Comparison of ENCODE assay signal across 30 cellular contexts in the genomic region with DNA sequence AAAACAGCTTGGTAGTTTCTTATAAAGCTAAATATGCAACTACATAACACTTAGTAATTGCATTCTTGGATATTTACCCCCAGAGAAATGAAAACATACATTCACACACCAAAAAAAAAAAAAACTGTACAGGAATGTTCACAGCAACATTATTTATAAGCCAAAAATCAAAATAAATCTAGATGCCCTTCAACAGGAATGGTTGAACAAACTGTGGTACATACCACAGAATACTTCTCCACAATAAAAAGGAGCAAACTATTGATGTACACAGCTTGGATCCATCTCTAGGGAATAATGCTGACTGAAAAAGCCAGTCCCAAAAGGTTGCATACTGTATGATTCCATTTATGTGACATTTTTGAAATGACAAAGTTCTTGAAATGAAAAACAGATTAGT.
"Had no signal": no experiment of that assay in that cellular context is flagged by ENCODE, and none has a peak within 500 bp of the region (broad histone marks: within the 10 kb centered on the region; RNA-seq: fewer than 3 reads in every experiment).

No MANE protein-coding gene starts in this region.

- DNase-seq: hippocampal formation; kidney glomerular epithelial cell; left cardiac atrium; lower lobe of right lung; mammary epithelial cell; mesendoderm; naive B cell; natural killer cell; nephron progenitor cell; occipital lobe; ovary; right lobe of liver; stimulated activated CD4-positive, alpha-beta T cell treated with anti-CD3 and anti-CD28 coated beads, Interleukin-12 subunit alpha, Interleukin-12 subunit beta, amount 100 ng/mL, for 4 hours; stimulated activated CD4-positive, alpha-beta T cell treated with anti-CD3 and anti-CD28 coated beads, Interleukin-15, amount 100 ng/mL, for 24 hours; stimulated activated CD4-positive, alpha-beta T cell treated with anti-CD3 and anti-CD28 coated beads, Interleukin-2, amount 100 ng/mL, for 24 hours; stimulated activated CD4-positive, alpha-beta T cell treated with anti-CD3 and anti-CD28 coated beads, Interleukin-4, amount 100 ng/mL, for 1 hour; stimulated activated naive B cell treated with anti-CD40 and anti-IgM and Interleukin-4, amounts not matched to agents 10 μg/mL and 1 μg/mL and 100 μg/mL, for 72 hours; stimulated activated naive CD8-positive, alpha-beta T cell treated with anti-CD3 and anti-CD28 coated beads, Interleukin-15, Interleukin-2, amounts not matched to agents 100 U/mL and 50 U/mL, for 24 hours; stomach; testis; thyroid gland; transverse colon; upper lobe of right lung had no signal

- H3K9me3 ChIP-seq: lower lobe of right lung, neutrophil, ovary, right atrium auricular region, right lobe of liver, testis, thyroid gland, transverse colon, upper lobe of right lung had no signal

- H3K4me2 ChIP-seq: neural progenitor cell had no signal

- H3K27me3 ChIP-seq: neural progenitor cell, neutrophil, ovary, right atrium auricular region, right lobe of liver, stomach, testis, thyroid gland, transverse colon, upper lobe of right lung had no signal

- H3K27me3 Mint-ChIP-seq: progenitor cell of endocrine pancreas had no signal

- H3K4me3 ChIP-seq: lower lobe of right lung, neural progenitor cell, ovary, right atrium auricular region, right lobe of liver, skin epidermis, stomach, testis, thyroid gland, transverse colon, upper lobe of right lung had no signal

- H3K36me3 ChIP-seq: lower lobe of right lung, neural progenitor cell, neutrophil, ovary, right atrium auricular region, right lobe of liver, stomach, thyroid gland, transverse colon, upper lobe of right lung had no signal

- H3K27ac ChIP-seq: lower lobe of right lung, neural progenitor cell, neutrophil, ovary, right atrium auricular region, right lobe of liver, stomach, testis, thyroid gland, transverse colon, upper lobe of right lung had no signal

- ATAC-seq: left cardiac atrium; left lobe of liver; lower lobe of right lung; right lobe of liver; stimulated activated naive B cell treated with anti-CD40 and anti-IgM and Interleukin-4, amounts not matched to agents 10 μg/mL and 1 μg/mL and 100 μg/mL, for 72 hours; stimulated activated naive CD8-positive, alpha-beta T cell treated with anti-CD3 and anti-CD28 coated beads, Interleukin-15, Interleukin-2, amounts not matched to agents 100 U/mL and 50 U/mL, for 24 hours; upper lobe of right lung had no signal

- H3K4me3 Mint-ChIP-seq: mesothelial cell of epicardium; naive B cell; nephron progenitor cell; neural progenitor cell; stimulated activated naive B cell treated with anti-CD40 and anti-IgM and Interleukin-4, amounts not matched to agents 10 μg/mL and 1 μg/mL and 100 μg/mL, for 72 hours had no signal

- H3K4me1 ChIP-seq: lower lobe of right lung, neural progenitor cell, right atrium auricular region, right lobe of liver, stomach, testis, thyroid gland, transverse colon, upper lobe of right lung had no signal

- H2AFZ ChIP-seq: neural progenitor cell had no signal

- H3K9me3 Mint-ChIP-seq: natural killer cell; neural progenitor cell; stimulated activated naive B cell treated with anti-CD40 and anti-IgM and Interleukin-4, amounts not matched to agents 10 μg/mL and 1 μg/mL and 100 μg/mL, for 72 hours had no signal

- H3K4me1 Mint-ChIP-seq: mesothelial cell of epicardium; naive B cell; nephron progenitor cell; neural progenitor cell; stimulated activated naive B cell treated with anti-CD40 and anti-IgM and Interleukin-4, amounts not matched to agents 10 μg/mL and 1 μg/mL and 100 μg/mL, for 72 hours had no signal

- H3K9ac ChIP-seq: neural progenitor cell had no signal

- H3K36me3 Mint-ChIP-seq: mesothelial cell of epicardium, naive B cell, natural killer cell, neural progenitor cell had no signal

- H3K27ac Mint-ChIP-seq: mesothelial cell of epicardium; naive B cell; natural killer cell; nephron progenitor cell; neural progenitor cell; progenitor cell of endocrine pancreas; stimulated activated naive B cell treated with anti-CD40 and anti-IgM and Interleukin-4, amounts not matched to agents 10 μg/mL and 1 μg/mL and 100 μg/mL, for 72 hours had no signal
